Comparison of ENCODE assay signal across 28 cellular contexts in the genomic region with DNA sequence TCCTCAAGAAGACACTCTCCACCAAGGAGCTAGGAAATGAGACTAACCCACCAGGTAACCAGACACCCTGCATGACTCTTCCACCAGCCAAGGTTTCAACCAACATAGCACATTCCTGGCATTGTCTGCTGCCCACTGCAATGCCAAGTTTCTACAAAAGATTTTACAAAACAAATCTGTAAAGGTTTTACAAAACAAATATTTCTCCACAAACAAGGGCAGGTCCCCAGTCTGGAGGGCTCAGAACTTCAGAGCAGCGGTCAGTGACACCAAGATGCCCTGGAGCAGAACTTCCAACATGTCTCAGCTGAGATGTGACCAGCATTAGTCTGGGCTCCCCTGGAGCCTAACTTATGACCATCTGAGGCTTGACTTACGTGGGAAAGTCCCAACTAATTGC. TPM values are rescaled to one million over a fixed set of nuclear protein-coding genes. Genes with fewer than 3 reads are reported as not detected.
A peak's percentile ranks its signal among the peaks of the same experiment; 100 is the strongest.
DNase-seq lines count a peak whose midpoint lies in the region; ATAC-seq, FAIRE-seq and TF ChIP-seq lines count a peak whose summit lies in the region.
"Had no signal": no experiment of that assay in that cellular context is flagged by ENCODE, and none has a peak within 500 bp of the region (broad histone marks: within the 10 kb centered on the region; RNA-seq: fewer than 3 reads in every experiment).

No MANE protein-coding gene starts in this region.

- no peak overlapping the region for H3K27ac ChIP-seq in breast epithelium
- peak overlapping the region; percentile 31 for H3K27ac ChIP-seq in keratinocyte (ENCODE audit: control insufficient read depth, insufficient read depth, low read length)
- no peak overlapping the region for H3K27ac ChIP-seq in adrenal gland
- H3K27ac ChIP-seq: brain microvascular endothelial cell, colonic mucosa, transverse colon, VCaP had no signal

- peak overlapping the region; percentile 63 for H3K4me2 ChIP-seq in keratinocyte (ENCODE audit: control insufficient read depth, extremely low read depth, insufficient read depth, low read depth, low read length)

- H3K36me3 Mint-ChIP-seq in MCF 10A (ENCODE audit: insufficient read depth, unreplicated experiment) = no peaks in the 10 kb centered on the region
- H3K36me3 Mint-ChIP-seq: activated naive CD8-positive, alpha-beta T cell treated with anti-CD3 and anti-CD28 coated beads, Interleukin-2, amount 10 ng/mL, durations not matched to agents 7 days and 5 days; naive B cell had no signal

- H3K4me1 ChIP-seq in breast epithelium (no peaks in the 10 kb centered on the region), keratinocyte (ENCODE audit: control insufficient read depth, extremely low read depth, insufficient read depth, low read length) (peaks cover 42% of the 10 kb centered on the region), adrenal gland (replicated peaks in 1 of 2) (no peaks in the 10 kb centered on the region)
- H3K4me1 ChIP-seq: colonic mucosa had no signal

- H3K9me1 ChIP-seq in keratinocyte (ENCODE audit: control insufficient read depth, extremely low read depth, insufficient read depth, low read length) = peaks cover 5% of the 10 kb centered on the region

- peaks cover 25% of the 10 kb centered on the region for H3K4me1 Mint-ChIP-seq in MCF 10A (ENCODE audit: insufficient read depth, unreplicated experiment)
- H3K4me1 Mint-ChIP-seq: activated naive CD8-positive, alpha-beta T cell treated with anti-CD3 and anti-CD28 coated beads, Interleukin-2, amount 10 ng/mL, durations not matched to agents 7 days and 5 days; activated T-helper 17 cell treated with anti-CD3 and anti-CD28 coated beads, Interleukin-2, amount 50 U/mL, for 72 hours; naive B cell had no signal

- no peaks in the 10 kb centered on the region for H4K20me1 ChIP-seq in keratinocyte (ENCODE audit: control insufficient read depth, extremely low read depth, insufficient read depth, low read length)

- peaks cover 63% of the 10 kb centered on the region for H3K79me2 ChIP-seq in keratinocyte (ENCODE audit: control insufficient read depth, insufficient read depth, low read length)

- BruUV-seq in MCF 10A (replicated peaks; lab: Mats Ljungman, UMichigan) = no TSS peak

- dilution Hi-C loops in keratinocyte (cut with MboI; ENCODE audit: extremely low pct_ligation_motif_present, low sequenced_read_pairs) = no loop called here

- intact Hi-C loops in MCF 10A (cut with micrococcal nuclease) = no loop called here
- intact Hi-C loops in breast epithelium (cut with DNase I; ENCODE audit: low total_unique reads) = no loop called here
- intact Hi-C loops in adrenal gland (cut with DNase I) = no loop called here

- no peak for ATAC-seq in HG03460 (IDR thresholded peaks at IDR 0.05; ENCODE audit: unreplicated experiment)
- ATAC-seq in HG02970 (IDR thresholded peaks at IDR 0.05; ENCODE audit: low FRiP score, unreplicated experiment) = no peak
- ATAC-seq: activated T-helper 17 cell treated with anti-CD3 and anti-CD28 coated beads, Interleukin-2, amount 50 U/mL, for 72 hours; stimulated activated naive CD8-positive, alpha-beta T cell treated with anti-CD3 and anti-CD28 coated beads, Interleukin-15, amount 100 ng/mL, for 72 hours had no signal

- H3K9ac ChIP-seq in keratinocyte (ENCODE audit: control insufficient read depth, extremely low read depth, insufficient read depth, low read length) = no peak overlapping the region

- POLR2A ChIA-PET in MCF 10A (lab: Yijun Ruan, JAX) = interaction anchor here (0.6 to 5.3 kb wide), 9 partner anchors 8 to 701 kb away, joined by 3 to 42 read pairs (median 5); a partner anchor contains a TSS

- no peak overlapping the region for H3K4me3 Mint-ChIP-seq in MCF 10A (ENCODE audit: unreplicated experiment)
- H3K4me3 Mint-ChIP-seq: activated naive CD8-positive, alpha-beta T cell treated with anti-CD3 and anti-CD28 coated beads, Interleukin-2, amount 10 ng/mL, durations not matched to agents 7 days and 5 days; activated T-helper 17 cell treated with anti-CD3 and anti-CD28 coated beads, Interleukin-2, amount 50 U/mL, for 72 hours; naive B cell; stimulated activated naive CD8-positive, alpha-beta T cell treated with anti-CD3 and anti-CD28 coated beads, Interleukin-15, amount 100 ng/mL, for 72 hours; T-helper 2 cell treated with Interferon-gamma antibody and Interleukin-4, amounts not matched to agents 5 μg/mL and 100 μg/mL, for 36 hours had no signal

- no peak for TF ChIP-seq POLR2A in breast epithelium (IDR thresholded peaks at IDR 0.05)
- TF ChIP-seq POLR2A in adrenal gland (IDR thresholded peaks at IDR 0.05) = no peak

- peak; percentile 67 for FAIRE-seq in keratinocyte (lab: Jason Lieb, UNC)
- FAIRE-seq: GM12892, GM19239, H54, kidney had no signal

- no peak overlapping the region for H3K27ac Mint-ChIP-seq in MCF 10A (ENCODE audit: low read depth, unreplicated experiment)
- H3K27ac Mint-ChIP-seq: activated naive CD8-positive, alpha-beta T cell treated with anti-CD3 and anti-CD28 coated beads, Interleukin-2, amount 10 ng/mL, durations not matched to agents 7 days and 5 days; activated T-helper 17 cell treated with anti-CD3 and anti-CD28 coated beads, Interleukin-2, amount 50 U/mL, for 72 hours; naive B cell; stimulated activated naive CD8-positive, alpha-beta T cell treated with anti-CD3 and anti-CD28 coated beads, Interleukin-15, amount 100 ng/mL, for 72 hours; T-helper 2 cell treated with Interferon-gamma antibody and Interleukin-4, amounts not matched to agents 5 μg/mL and 100 μg/mL, for 36 hours had no signal

- no peaks in the 10 kb centered on the region for H3K27me3 Mint-ChIP-seq in MCF 10A (ENCODE audit: insufficient read depth, unreplicated experiment)

- H3K4me3 ChIP-seq in breast epithelium (no peak overlapping the region), keratinocyte (ENCODE audit: control insufficient read depth in 2 of 3, extremely low read depth in 1 of 3, insufficient read depth in 2 of 3, low read depth in 1 of 3, low read length in 3 of 3) (peak overlapping the region in 1 of 3 experiments; percentile 5), adrenal gland (no peak overlapping the region)
- H3K4me3 ChIP-seq: colonic mucosa, right atrium auricular region, transverse colon had no signal

- no peak for TF ChIP-seq CTCF in MCF 10A (IDR thresholded peaks at IDR 0.05; ENCODE audit: unreplicated experiment)
- TF ChIP-seq CTCF in breast epithelium (IDR thresholded peaks at IDR 0.05) = no peak
- no peak for TF ChIP-seq CTCF in keratinocyte (optimal IDR thresholded peaks at IDR 0.05 in 1 of 3, IDR thresholded peaks at IDR 0.05 in 1 of 3, conservative IDR thresholded peaks at IDR 0.05 in 1 of 3; ENCODE audit: extremely low read depth in 1 of 3, insufficient read depth in 2 of 3, low read length in 3 of 3)
- no peak for TF ChIP-seq CTCF in adrenal gland (IDR thresholded peaks at IDR 0.05)

- H2AFZ ChIP-seq in keratinocyte (ENCODE audit: control insufficient read depth, low read length) = no peak overlapping the region

- H3K9me3 Mint-ChIP-seq in MCF 10A (ENCODE audit: unreplicated experiment) = no peaks in the 10 kb centered on the region
- H3K9me3 Mint-ChIP-seq: activated naive CD8-positive, alpha-beta T cell treated with anti-CD3 and anti-CD28 coated beads, Interleukin-2, amount 10 ng/mL, durations not matched to agents 7 days and 5 days; activated T-helper 17 cell treated with anti-CD3 and anti-CD28 coated beads, Interleukin-2, amount 50 U/mL, for 72 hours; stimulated activated naive CD8-positive, alpha-beta T cell treated with anti-CD3 and anti-CD28 coated beads, Interleukin-15, amount 100 ng/mL, for 72 hours; T-helper 2 cell treated with Interferon-gamma antibody and Interleukin-4, amounts not matched to agents 5 μg/mL and 100 μg/mL, for 36 hours had no signal

- H3K27me3 ChIP-seq in breast epithelium (no peaks in the 10 kb centered on the region), keratinocyte (ENCODE audit: control insufficient read depth, extremely low read depth, insufficient read depth, low read length) (no peaks in the 10 kb centered on the region), adrenal gland (no peaks in the 10 kb centered on the region)
- H3K27me3 ChIP-seq: colonic mucosa, right atrium auricular region, transverse colon had no signal

- peak; percentile 53 for DNase-seq in MCF 10A (ENCODE audit: unreplicated experiment)
- no peak for DNase-seq in breast epithelium (ENCODE audit: low spot score in 2 of 2)
- DNase-seq in SW480 (ENCODE audit: low spot score) = peak; percentile 42
- DNase-seq in keratinocyte (ENCODE audit: low read depth, low spot score) = no peak
- DNase-seq in activated effector memory CD4-positive, alpha-beta T cell treated with anti-CD3 and anti-CD28 coated beads, Interleukin-2, amount 50 U/mL, for 16 hours = no peak
- DNase-seq in adrenal gland = no peak
- DNase-seq: 8988T; activated CD4-positive, alpha-beta T cell treated with anti-CD3 and anti-CD28 coated beads, Interleukin-2, amount 50 U/mL, for 1 hour; activated naive CD8-positive, alpha-beta T cell treated with anti-CD3 and anti-CD28 coated beads, Interleukin-2, amount 10 ng/mL, durations not matched to agents 7 days and 5 days; brain microvascular endothelial cell; colonic mucosa; DND-41; kidney; MV-4-11; naive B cell; NCI-H1694; nucleus accumbens; stimulated activated naive CD8-positive, alpha-beta T cell treated with anti-CD3 and anti-CD28 coated beads, Interleukin-15, amount 100 ng/mL, for 72 hours; transverse colon had no signal

- H3K9me3 ChIP-seq in breast epithelium = no peaks in the 10 kb centered on the region
- H3K9me3 ChIP-seq in keratinocyte (ENCODE audit: control insufficient read depth, low read depth, low read length) = no peaks in the 10 kb centered on the region
- no peaks in the 10 kb centered on the region for H3K9me3 ChIP-seq in adrenal gland (replicated peaks in 1 of 3)
- H3K9me3 ChIP-seq: colonic mucosa, right atrium auricular region, transverse colon had no signal

- H3K36me3 ChIP-seq in breast epithelium (no peaks in the 10 kb centered on the region), keratinocyte (ENCODE audit: control insufficient read depth in 2 of 2, extremely low read depth in 1 of 2, insufficient read depth in 2 of 2, low read length in 2 of 2) (peaks cover 0 to 1% of the 10 kb centered on the region in 2 experiments), adrenal gland (replicated peaks in 1 of 2) (no peaks in the 10 kb centered on the region)
- H3K36me3 ChIP-seq: brain microvascular endothelial cell, colonic mucosa, right atrium auricular region, transverse colon had no signal

- 81 to 91% (median 88%) methylated on average over 2 of the region's 2 CpGs for WGBS in adrenal gland, 4 donors

- CTCF ChIA-PET in MCF 10A (lab: Yijun Ruan, JAX) = interaction anchor here (0.5 to 1.9 kb wide), 5 partner anchors 11 to 737 kb away, joined by 3 to 9 read pairs (median 3); no protein-coding TSS in a partner anchor

RNA-seq across cellular contexts. Expression of a gene that starts 14.0 kb away (rescaled TPM):
- total RNA-seq in MCF 10A (2022) (9.0 and 14.1 TPM in 2 replicates), breast epithelium (10 to 100 TPM; 14.7 to 25.9 (median 16.4) TPM), adrenal gland (10 to 100 TPM in 1 of 8 donors, 1 to 10 TPM in 7; 1.4 to 15.1 (median 7.4) TPM)
- polyA plus RNA-seq in keratinocyte (27.2 to 35.5 TPM (median 29.3 TPM) in 3 replicates), adrenal gland (1 to 10 TPM; 3.8 to 4.5 (median 4.0) TPM)
- 9.0 TPM for polyA plus RNA-seq in keratinocyte (2011; ENCODE audit: low read depth)
- 12.0 and 18.0 TPM in 2 replicates for polyA plus RNA-seq in keratinocyte (2011; cell fraction: cytosol; rRNA removed)
- 42.4 and 46.6 TPM in 2 replicates for polyA plus RNA-seq in keratinocyte (2011; cell fraction: nucleus; rRNA removed)
- 12.8 and 24.1 TPM in 2 replicates for polyA plus RNA-seq in keratinocyte (2012; ENCODE audit: low replicate concordance)
- polyA minus RNA-seq in keratinocyte = 27.7 to 34.9 TPM (median 29.1 TPM) in 3 replicates
- 17.8 TPM for polyA minus RNA-seq in keratinocyte (2011; cell fraction: cytosol; rRNA and poly(A)+ RNA removed)
- 32.6 and 40.7 TPM in 2 replicates for polyA minus RNA-seq in keratinocyte (2011; cell fraction: nucleus; rRNA and poly(A)+ RNA removed)

Comparison
In these comparisons a context has a peak if more than half of its experiments do, and no peak if none do; other contexts are left out.
1. DNase-seq: peak in MCF 10A (single experiment) and SW480 (single experiment); none in breast epithelium (0 of 2), keratinocyte (single experiment), activated effector memory CD4-positive, alpha-beta T cell treated with anti-CD3 and anti-CD28 coated beads, Interleukin-2, amount 50 U/mL, for 16 hours (single experiment) and adrenal gland (0 of 7).